ENCODE assay signal across 1 cellular context in genomic region chr4:98516042-98516440, GRCh38.
TF ChIP-seq lines count a peak whose summit lies in the region.

No MANE protein-coding gene starts in this region.

TF ChIP-seq in SK-N-SH, 30 proteins besides CTCF, POLR2A, EP300 and RAD21 (continued from another document):
- peak; percentile 56; the same call in 1 of the 2 replicates for TF ChIP-seq PBX3 (IDR thresholded peaks at IDR 0.05)
- no peak for TF ChIP-seq YY1 (IDR thresholded peaks at IDR 0.05; ENCODE audit: low read depth)
- peak; percentile 41; the same call in 1 of the 2 replicates for TF ChIP-seq POLR2AphosphoS5 (IDR thresholded peaks at IDR 0.05; ENCODE audit: low read depth, low read length)
- 0 out of 2 replicates have a peak, but pooled peaks have one; percentile 21 for TF ChIP-seq ELF1 (IDR thresholded peaks at IDR 0.05)
- TF ChIP-seq NRF1 (IDR thresholded peaks at IDR 0.05; ENCODE audit: low read depth, low read length): no peak
- no peak for TF ChIP-seq TAF1 (IDR thresholded peaks at IDR 0.05; ENCODE audit: borderline replicate concordance, low read depth, low read length)
- TF ChIP-seq MAX (IDR thresholded peaks at IDR 0.05; ENCODE audit: low read depth): peak; percentile 48; the same call in 1 of the 2 replicates
- TF ChIP-seq SIN3A (IDR thresholded peaks at IDR 0.05; ENCODE audit: borderline replicate concordance, low read depth, low read length): no peak
- TF ChIP-seq EZH2phosphoT487 (IDR thresholded peaks at IDR 0.05; ENCODE audit: borderline replicate concordance, low read depth): no peak
- TF ChIP-seq CHD2 (IDR thresholded peaks at IDR 0.05; ENCODE audit: low read length, partially characterized antibody): no peak
- no peak for TF ChIP-seq MXI1 (IDR thresholded peaks at IDR 0.05; ENCODE audit: low read depth, low read length)
- TF ChIP-seq RCOR1 (IDR thresholded peaks at IDR 0.05; ENCODE audit: low read length): no peak
- 0 out of 2 replicates have a peak, but pooled peaks have one; percentile 58 for TF ChIP-seq REST (IDR thresholded peaks at IDR 0.05; ENCODE audit: low read depth, low read length)
- no peak for TF ChIP-seq GABPA (IDR thresholded peaks at IDR 0.05; ENCODE audit: low read depth)
- TF ChIP-seq MEF2A (IDR thresholded peaks at IDR 0.05; ENCODE audit: borderline replicate concordance, low read depth): no peak
- TF ChIP-seq USF2 (IDR thresholded peaks at IDR 0.05; ENCODE audit: borderline replicate concordance, low read depth, low read length): no peak
TF ChIP-seq in SK-N-SH: peak in this region for 12.
